8 cellular contexts compared by ENCODE assay signal in genomic region chrX:49308604-49309269, GRCh38. TPM values are rescaled to one million over a fixed set of nuclear protein-coding genes. Genes with fewer than 3 reads are reported as not detected.
DNase-seq lines count a peak whose midpoint lies in the region; ATAC-seq and TF ChIP-seq lines count a peak whose summit lies in the region.

No MANE protein-coding gene starts in this region.

- peaks cover 0 to 4% (median 0%) of the 10 kb centered on the region in 3 donors for H3K27me3 Mint-ChIP-seq in CD14-positive monocyte (ENCODE audit: low read depth in 3 of 3)
- no peaks in the 10 kb centered on the region for H3K27me3 Mint-ChIP-seq in dendritic cell treated with granulocyte-macrophage colony-stimulating factor and Interleukin-4, amounts not matched to agents 40 ng/mL and 50 ng/mL, for 4 days
- H3K27me3 Mint-ChIP-seq in naive thymus-derived CD4-positive, alpha-beta T cell: peaks cover 0 to 25% (median 0%) of the 10 kb centered on the region in 5 donors

- H3K4me3 Mint-ChIP-seq in CD14-positive monocyte: peak overlapping the region; percentile 78 to 91
- H3K4me3 Mint-ChIP-seq in dendritic cell treated with granulocyte-macrophage colony-stimulating factor and Interleukin-4, amounts not matched to agents 40 ng/mL and 50 ng/mL, for 4 days: peak overlapping the region; percentile 64
- H3K4me3 Mint-ChIP-seq in naive thymus-derived CD4-positive, alpha-beta T cell: peak overlapping the region; percentile 82 to 95 (median 86)

- peaks cover 14% of the 10 kb centered on the region for H3K4me1 ChIP-seq in OCI-LY1 (ENCODE audit: insufficient read depth, low read length, severe bottlenecking)
- H3K4me1 ChIP-seq in naive thymus-derived CD4-positive, alpha-beta T cell (ENCODE audit: control insufficient read depth in 2 of 2, insufficient read depth in 2 of 2, low read length in 2 of 2): peaks cover 10 to 15% of the 10 kb centered on the region in 2 donors

- H3F3A ChIP-seq in OCI-LY1 (ENCODE audit: insufficient read depth, low read length): no peaks in the 10 kb centered on the region

- peaks cover 55% of the 10 kb centered on the region for H3K4me1 Mint-ChIP-seq in CD14-positive monocyte
- H3K4me1 Mint-ChIP-seq in dendritic cell treated with granulocyte-macrophage colony-stimulating factor and Interleukin-4, amounts not matched to agents 40 ng/mL and 50 ng/mL, for 4 days (ENCODE audit: low read depth): peaks cover 39% of the 10 kb centered on the region
- H3K4me1 Mint-ChIP-seq in naive thymus-derived CD4-positive, alpha-beta T cell: peaks cover 19 to 29% (median 21%) of the 10 kb centered on the region in 7 donors

- peaks cover 0 to 2% (median 0%) of the 10 kb centered on the region in 7 donors for H3K9me3 Mint-ChIP-seq in CD14-positive monocyte
- no peaks in the 10 kb centered on the region for H3K9me3 Mint-ChIP-seq in dendritic cell treated with granulocyte-macrophage colony-stimulating factor and Interleukin-4, amounts not matched to agents 40 ng/mL and 50 ng/mL, for 4 days
- H3K9me3 Mint-ChIP-seq in naive thymus-derived CD4-positive, alpha-beta T cell: no peaks in the 10 kb centered on the region

- H3K4me3 ChIP-seq in OCI-LY1 (ENCODE audit: low read depth, low read length, poor library complexity, severe bottlenecking): peak overlapping the region; percentile 40
- H3K4me3 ChIP-seq in naive thymus-derived CD4-positive, alpha-beta T cell (ENCODE audit: low read length): peak overlapping the region; percentile 54

- H4K20me1 ChIP-seq in OCI-LY1 (ENCODE audit: insufficient read depth, low read length): no peaks in the 10 kb centered on the region

- intact Hi-C loops in CD14-positive monocyte (cut with micrococcal nuclease): no loop called here
- intact Hi-C loops in dendritic cell treated with granulocyte-macrophage colony-stimulating factor and Interleukin-4, amounts not matched to agents 40 ng/mL and 50 ng/mL, for 4 days (cut with micrococcal nuclease): no loop called here
- intact Hi-C loops in naive thymus-derived CD4-positive, alpha-beta T cell (cut with micrococcal nuclease): loop anchor here (1.0 to 2.0 kb wide), 4 partner anchors 35 to 74 kb away; partner anchors contain the start of genes PPP1R3F (in 2 of the 2) and CCDC22 (in 1 of the 2)

- 0 out of 2 replicates have a peak overlapping the region, but pooled peaks have one; percentile 25 for H2AFZ ChIP-seq in OCI-LY1 (ENCODE audit: low read length)

- no peak overlapping the region for H3K27ac ChIP-seq in OCI-LY1 (ENCODE audit: low read depth, low read length, poor library complexity, severe bottlenecking)
- H3K27ac ChIP-seq in naive thymus-derived CD4-positive, alpha-beta T cell (ENCODE audit: low read depth, low read length): peak overlapping the region; percentile 70

- H3K79me2 ChIP-seq in OCI-LY1 (ENCODE audit: insufficient read depth, low read length): no peaks in the 10 kb centered on the region

- H3K4me2 ChIP-seq in OCI-LY1 (ENCODE audit: low read length): peak overlapping the region; percentile 62

- H3K9me3 ChIP-seq in OCI-LY1 (ENCODE audit: low read length): no peaks in the 10 kb centered on the region
- no peaks in the 10 kb centered on the region for H3K9me3 ChIP-seq in naive thymus-derived CD4-positive, alpha-beta T cell (ENCODE audit: control insufficient read depth in 2 of 3, low read length in 3 of 3)

- H3K27me3 ChIP-seq in OCI-LY1 (ENCODE audit: insufficient read depth, low read length): no peaks in the 10 kb centered on the region
- no peaks in the 10 kb centered on the region for H3K27me3 ChIP-seq in naive thymus-derived CD4-positive, alpha-beta T cell (ENCODE audit: control insufficient read depth in 2 of 2, insufficient read depth in 2 of 2, low read length in 2 of 2)

- no peak for DNase-seq in CD14-positive monocyte (ENCODE audit: low spot score)
- DNase-seq in naive thymus-derived CD4-positive, alpha-beta T cell: peak in 7 of 9 donors; percentile 19 to 53 (median 45)
- no peak for DNase-seq in NCI-H1417 treated with DMSO at 0.1 percent for 48 hours (lab: John Stamatoyannopoulos, UW)

- POLR2A ChIA-PET in naive thymus-derived CD4-positive, alpha-beta T cell (lab: Charles Lee): interaction anchor here (0.6 to 3.0 kb wide), 11 partner anchors 9 to 326 kb away, joined by 3 to 23 read pairs (median 5); partner anchors contain the start of gene PPP1R3F

- peak overlapping the region; percentile 91 to 98 (median 94) for H3K27ac Mint-ChIP-seq in CD14-positive monocyte
- H3K27ac Mint-ChIP-seq in dendritic cell treated with granulocyte-macrophage colony-stimulating factor and Interleukin-4, amounts not matched to agents 40 ng/mL and 50 ng/mL, for 4 days: peak overlapping the region; percentile 79
- H3K27ac Mint-ChIP-seq in naive thymus-derived CD4-positive, alpha-beta T cell: peak overlapping the region; percentile 92 to 100 (median 98)

- CTCF ChIA-PET in naive thymus-derived CD4-positive, alpha-beta T cell (lab: Charles Lee): interaction anchor here (0.7 kb wide), 2 partner anchors 17 to 21 kb away, joined by 3 read pairs; no protein-coding TSS in a partner anchor

- H3K9ac ChIP-seq in OCI-LY1 (ENCODE audit: low read length): no peak overlapping the region; the same call in 1 of the 2 replicates

- no peak for TF ChIP-seq CTCF in CD14-positive monocyte (IDR thresholded peaks at IDR 0.05)
- no peak for TF ChIP-seq CTCF in OCI-LY1 (IDR thresholded peaks at IDR 0.05; ENCODE audit: low read length)

- no peaks in the 10 kb centered on the region for H3K36me3 Mint-ChIP-seq in CD14-positive monocyte
- no peaks in the 10 kb centered on the region for H3K36me3 Mint-ChIP-seq in dendritic cell treated with granulocyte-macrophage colony-stimulating factor and Interleukin-4, amounts not matched to agents 40 ng/mL and 50 ng/mL, for 4 days (ENCODE audit: low read depth)
- peaks cover 0 to 5% (median 0%) of the 10 kb centered on the region in 5 donors for H3K36me3 Mint-ChIP-seq in naive thymus-derived CD4-positive, alpha-beta T cell

- H3K36me3 ChIP-seq in OCI-LY1 (ENCODE audit: insufficient read depth, low read length): no peaks in the 10 kb centered on the region
- H3K36me3 ChIP-seq in naive thymus-derived CD4-positive, alpha-beta T cell (ENCODE audit: control insufficient read depth in 2 of 3, insufficient read depth in 3 of 3, low read length in 3 of 3): no peaks in the 10 kb centered on the region

- ATAC-seq in naive thymus-derived CD4-positive, alpha-beta T cell: peak; percentile 67
- ATAC-seq in GM19455 (IDR thresholded peaks at IDR 0.05; ENCODE audit: unreplicated experiment) (no peak), HG02970 (IDR thresholded peaks at IDR 0.05; ENCODE audit: low FRiP score, unreplicated experiment) (no peak), GM21619 (IDR thresholded peaks at IDR 0.05; ENCODE audit: unreplicated experiment) (no peak)

- H3K9me2 ChIP-seq in OCI-LY1 (ENCODE audit: low read depth, low read length): no peaks in the 10 kb centered on the region

RNA-seq across cellular contexts. Expression of gene GAGE10, which starts 5.3 kb away (rescaled TPM):
- not detected for polyA plus RNA-seq in CD14-positive monocyte
- total RNA-seq in naive thymus-derived CD4-positive, alpha-beta T cell: not detected
- polyA plus RNA-seq in naive thymus-derived CD4-positive, alpha-beta T cell: not detected

RNA-seq across cellular contexts. Expression of gene GAGE12J, which starts 13.1 kb away (rescaled TPM):
- not detected for polyA plus RNA-seq in CD14-positive monocyte
- not detected for total RNA-seq in naive thymus-derived CD4-positive, alpha-beta T cell
- polyA plus RNA-seq in naive thymus-derived CD4-positive, alpha-beta T cell: not detected

RNA-seq across cellular contexts. Expression of gene GAGE13, which starts 22.6 kb away (rescaled TPM):
- not detected for polyA plus RNA-seq in CD14-positive monocyte
- not detected for total RNA-seq in naive thymus-derived CD4-positive, alpha-beta T cell
- polyA plus RNA-seq in naive thymus-derived CD4-positive, alpha-beta T cell: not detected

RNA-seq across cellular contexts. Expression of gene PPP1R3F, which starts 39.1 kb away (rescaled TPM):
- 1 to 10 TPM in 1 of 2 donors, under 1 TPM in 1; 0.47 to 1.6 TPM for polyA plus RNA-seq in CD14-positive monocyte
- total RNA-seq in naive thymus-derived CD4-positive, alpha-beta T cell: 10 to 100 TPM in 3 of 5 experiments, 1 to 10 TPM in 2; 8.9 to 16.3 (median 12.3) TPM
- 1 to 10 TPM; 9.1 to 9.5 TPM for polyA plus RNA-seq in naive thymus-derived CD4-positive, alpha-beta T cell

RNA-seq across cellular contexts. Expression of gene FOXP3, which starts 44.2 kb away (rescaled TPM):
- under 1 TPM in 1 of 2 donors, not detected in 1; 0.10 TPM for polyA plus RNA-seq in CD14-positive monocyte
- total RNA-seq in naive thymus-derived CD4-positive, alpha-beta T cell: 10 to 100 TPM in 1 of 5 experiments, 1 to 10 TPM in 2, under 1 TPM in 2; 0.50 to 25.3 (median 1.7) TPM
- polyA plus RNA-seq in naive thymus-derived CD4-positive, alpha-beta T cell: under 1 TPM; 0.35 to 0.41 TPM

Comparison
In these comparisons a context has a peak if more than half of its experiments do, and no peak if none do; other contexts are left out.
1. DNase-seq: peak in naive thymus-derived CD4-positive, alpha-beta T cell (7 of 9); none in CD14-positive monocyte (single experiment) and NCI-H1417 treated with DMSO at 0.1 percent for 48 hours (single experiment).
2. intact Hi-C loops: an anchor here in naive thymus-derived CD4-positive, alpha-beta T cell (1.0 to 2.0 kb wide); none called in CD14-positive monocyte and dendritic cell treated with granulocyte-macrophage colony-stimulating factor and Interleukin-4, amounts not matched to agents 40 ng/mL and 50 ng/mL, for 4 days.
3. Peak in every context shown above with its lines, with median percentiles within 50 percentile points of each other: H3K27ac Mint-ChIP-seq and H3K4me3 Mint-ChIP-seq.